ENCODE assay signal across 27 cellular contexts in the genomic region with DNA sequence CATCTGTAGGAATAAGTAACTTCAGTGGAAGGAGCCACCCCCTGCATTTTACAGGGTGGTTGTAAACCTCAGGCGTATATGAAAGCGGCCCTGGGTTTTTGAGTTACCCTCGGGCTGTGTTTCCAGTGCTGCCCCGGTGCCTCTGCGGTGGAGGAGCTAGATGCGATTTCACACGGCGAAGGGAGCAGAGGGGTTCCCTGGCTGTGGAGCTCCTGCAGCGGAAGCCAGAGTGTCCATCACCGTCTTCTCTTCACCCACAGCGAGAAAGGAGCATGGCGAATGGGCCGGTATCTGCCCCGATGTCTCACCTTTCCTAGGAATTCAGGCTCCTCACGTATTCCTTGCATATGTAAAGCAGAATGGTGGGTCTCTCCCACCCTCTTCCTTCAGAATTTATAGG.
"Had no signal": no experiment of that assay in that cellular context is flagged by ENCODE, and none has a peak within 500 bp of the region (broad histone marks: within the 10 kb centered on the region; RNA-seq: fewer than 3 reads in every experiment).

No MANE protein-coding gene starts in this region.

- H3K27ac ChIP-seq: body of pancreas had no signal

- H3K9me3 Mint-ChIP-seq: activated B cell treated with CpG ODN at 0.5 μM for 24 hours; activated CD8-positive, alpha-beta T cell treated with anti-CD3 and anti-CD28 coated beads for 36 hours; activated naive CD4-positive, alpha-beta T cell treated with anti-CD3 and anti-CD28 coated beads, Interleukin-2, amount 50 U/mL, for 24 hours; activated naive CD8-positive, alpha-beta T cell treated with anti-CD3 and anti-CD28 coated beads, Interleukin-2, amount 10 ng/mL, durations not matched to agents 7 days and 5 days; activated T-helper 2 cell treated with anti-CD3 and anti-CD28 coated beads, Interferon-gamma antibody, Interleukin-2, Interleukin-4, amounts not matched to agents 10 μg/mL and 5 μg/mL and 100 μg/mL, durations not matched to agents 14 hours and 24 hours and 36 hours; T-helper 1 cell treated with Interleukin-12 subunit alpha and Interleukin-12 subunit beta and Interleukin-4 antibody, amounts not matched to agents 30 μg/mL and 1 μg/mL, for 36 hours; T-helper 2 cell treated with Interferon-gamma antibody and Interleukin-4, amounts not matched to agents 5 μg/mL and 100 μg/mL, for 36 hours had no signal

- H3K27ac Mint-ChIP-seq: activated B cell treated with CpG ODN at 0.5 μM for 24 hours; activated CD8-positive, alpha-beta T cell treated with anti-CD3 and anti-CD28 coated beads for 36 hours; activated naive CD4-positive, alpha-beta T cell treated with anti-CD3 and anti-CD28 coated beads, Interleukin-2, amount 50 U/mL, for 24 hours; activated naive CD8-positive, alpha-beta T cell treated with anti-CD3 and anti-CD28 coated beads, Interleukin-2, amount 10 ng/mL, durations not matched to agents 7 days and 5 days; activated T-helper 2 cell treated with anti-CD3 and anti-CD28 coated beads, Interferon-gamma antibody, Interleukin-2, Interleukin-4, amounts not matched to agents 10 μg/mL and 5 μg/mL and 100 μg/mL, durations not matched to agents 14 hours and 24 hours and 36 hours; T-helper 1 cell treated with Interleukin-12 subunit alpha and Interleukin-12 subunit beta and Interleukin-4 antibody, amounts not matched to agents 30 μg/mL and 1 μg/mL, for 36 hours; T-helper 2 cell treated with Interferon-gamma antibody and Interleukin-4, amounts not matched to agents 5 μg/mL and 100 μg/mL, for 36 hours had no signal

- H3K4me1 ChIP-seq: body of pancreas had no signal

- H3K4me1 Mint-ChIP-seq: activated B cell treated with CpG ODN at 0.5 μM for 24 hours; activated naive CD4-positive, alpha-beta T cell treated with anti-CD3 and anti-CD28 coated beads, Interleukin-2, amount 50 U/mL, for 24 hours; activated naive CD8-positive, alpha-beta T cell treated with anti-CD3 and anti-CD28 coated beads, Interleukin-2, amount 10 ng/mL, durations not matched to agents 7 days and 5 days had no signal

- H3K4me3 Mint-ChIP-seq: activated B cell treated with CpG ODN at 0.5 μM for 24 hours; activated CD8-positive, alpha-beta T cell treated with anti-CD3 and anti-CD28 coated beads for 36 hours; activated naive CD4-positive, alpha-beta T cell treated with anti-CD3 and anti-CD28 coated beads, Interleukin-2, amount 50 U/mL, for 24 hours; activated naive CD8-positive, alpha-beta T cell treated with anti-CD3 and anti-CD28 coated beads, Interleukin-2, amount 10 ng/mL, durations not matched to agents 7 days and 5 days; T-helper 1 cell treated with Interleukin-12 subunit alpha and Interleukin-12 subunit beta and Interleukin-4 antibody, amounts not matched to agents 30 μg/mL and 1 μg/mL, for 36 hours; T-helper 2 cell treated with Interferon-gamma antibody and Interleukin-4, amounts not matched to agents 5 μg/mL and 100 μg/mL, for 36 hours had no signal

- H3K27me3 ChIP-seq: body of pancreas had no signal

- H3K36me3 Mint-ChIP-seq: activated naive CD4-positive, alpha-beta T cell treated with anti-CD3 and anti-CD28 coated beads, Interleukin-2, amount 50 U/mL, for 24 hours; activated naive CD8-positive, alpha-beta T cell treated with anti-CD3 and anti-CD28 coated beads, Interleukin-2, amount 10 ng/mL, durations not matched to agents 7 days and 5 days had no signal

- DNase-seq: activated B cell treated with CpG ODN at 0.5 μM for 24 hours; activated CD4-positive, alpha-beta T cell treated with anti-CD3 and anti-CD28 coated beads for 4 hours; activated CD4-positive, alpha-beta T cell treated with anti-CD3 and anti-CD28 coated beads, Interleukin-2, amount 50 U/mL, for 4 hours; activated CD4-positive, CD25-positive, alpha-beta regulatory T cell treated with anti-CD3 and anti-CD28 coated beads, Interleukin-2, amount 50 U/mL, for 72 hours; activated CD8-positive, alpha-beta T cell treated with anti-CD3 and anti-CD28 coated beads for 36 hours; activated gamma-delta T cell; activated naive CD4-positive, alpha-beta T cell treated with Interleukin-2 at 50 U/mL for 16 hours; activated naive CD8-positive, alpha-beta T cell treated with anti-CD3 and anti-CD28 coated beads, Interleukin-2, amount 10 ng/mL, durations not matched to agents 7 days and 5 days; activated T-cell treated with anti-CD3 and anti-CD28 coated beads, Interleukin-2, amount 50 U/mL, for 1 hour; body of pancreas; caudate nucleus; cerebellar nuclear complex; Kasumi-1; KG1; NCI-H1105; NCI-H1417 treated with DMSO at 0.1 percent for 48 hours; NCI-H187 treated with DMSO at 0.1 percent for 48 hours; NCI-H2081; NCI-H446 treated with DMSO at 0.1 percent for 48 hours; NCI-H524; NCI-H69; NCI-H82; SIG-M5 had no signal

- H3K4me3 ChIP-seq: body of pancreas had no signal

- H3K9me3 ChIP-seq: body of pancreas had no signal

- H3K27me3 Mint-ChIP-seq: activated B cell treated with CpG ODN at 0.5 μM for 24 hours; activated CD8-positive, alpha-beta T cell treated with anti-CD3 and anti-CD28 coated beads for 36 hours had no signal
